Comparison of ENCODE assay signal across 1 cellular context in the genomic region with DNA sequence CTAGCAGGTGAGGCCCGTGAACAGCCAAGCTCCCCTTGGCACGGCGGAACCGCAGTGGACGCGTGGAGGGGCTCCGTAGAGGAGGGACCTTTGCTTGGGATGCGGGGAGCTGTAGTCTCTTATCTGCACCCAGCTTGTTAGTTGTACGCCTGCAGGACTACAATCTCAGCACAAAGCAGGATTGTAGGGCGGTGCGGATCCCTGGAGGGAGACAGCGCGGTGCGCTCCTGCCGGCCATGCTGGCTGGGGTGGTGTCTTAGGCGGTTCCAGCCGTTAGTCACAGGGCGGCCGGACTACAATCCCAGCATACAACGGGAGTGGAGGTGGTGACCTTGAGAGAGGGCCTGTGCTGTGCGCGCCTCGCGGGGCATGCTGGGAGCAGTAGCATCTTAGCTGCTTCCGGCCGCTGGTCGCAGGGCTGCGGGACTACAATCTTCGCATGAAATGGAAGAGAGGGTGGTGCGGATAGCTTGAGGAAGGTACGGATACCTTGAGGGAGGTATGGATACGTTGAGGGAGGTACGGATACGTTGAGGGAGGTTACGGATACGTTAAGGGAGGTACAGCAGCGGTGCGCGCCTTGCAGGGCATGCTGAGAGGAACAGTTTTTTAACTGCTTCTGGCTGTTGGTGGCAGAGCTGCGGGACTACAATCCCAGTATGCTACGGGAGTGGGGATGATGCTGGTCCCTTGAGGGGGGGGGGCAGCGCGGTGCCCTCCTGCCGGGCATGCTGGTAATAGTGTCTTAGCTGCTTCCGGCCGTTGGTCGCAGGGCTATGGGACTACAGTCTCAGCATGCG.
A peak's percentile ranks its signal among the peaks of the same experiment; 100 is the strongest.
TF ChIP-seq lines count a peak whose summit lies in the region.

No MANE protein-coding gene starts in this region.

TF ChIP-seq in K562, 482 proteins besides CTCF, POLR2A, EP300 and RAD21 (continued from another document and continues in another):
- TF ChIP-seq MTF1 (CRISPR knock-in tag; IDR thresholded peaks at IDR 0.05; ENCODE audit: borderline replicate concordance) (no peak), MTA3 (IDR thresholded peaks at IDR 0.05; ENCODE audit: borderline replicate concordance) (peak; percentile 9; the same call in 1 of the 2 replicates), XRCC4 (IDR thresholded peaks at IDR 0.05; ENCODE audit: extremely low read depth, insufficient read depth, insufficient read length) (no peak), NFATC3 (IDR thresholded peaks at IDR 0.05) (no peak), EP400 (IDR thresholded peaks at IDR 0.05) (peak; percentile 92), PHF8 (IDR thresholded peaks at IDR 0.05; ENCODE audit: borderline replicate concordance, low read length) (peak; percentile 95), NR2C1 (IDR thresholded peaks at IDR 0.05) (peak; percentile 96), NR2C1 (tag; IDR thresholded peaks at IDR 0.05) (peak; percentile 97), ARID3B (CRISPR knock-in tag; IDR thresholded peaks at IDR 0.05; ENCODE audit: borderline replicate concordance) (peak; percentile 25; the same call in 1 of the 2 replicates), SP2 (IDR thresholded peaks at IDR 0.05; ENCODE audit: extremely low read depth, low read depth, low read length, poor library complexity, severe bottlenecking) (no peak), SREBF1 (IDR thresholded peaks at IDR 0.05; ENCODE audit: borderline replicate concordance, low read depth, low read length) (no peak), MYC (IDR thresholded peaks at IDR 0.05; ENCODE audit: low read depth, low read length) (peak; percentile 79), MYC (CRISPR knock-in tag; IDR thresholded peaks at IDR 0.05; ENCODE audit: borderline replicate concordance, low read depth) (peak; percentile 75; the same call in 1 of the 2 replicates), TAF7 (tag; IDR thresholded peaks at IDR 0.05) (peak; percentile 67), RBM34 (IDR thresholded peaks at IDR 0.05; ENCODE audit: borderline replicate concordance, insufficient read depth, low read length) (no peak), ZNF217 (CRISPR knock-in tag; IDR thresholded peaks at IDR 0.05) (no peak), RBFOX2 (IDR thresholded peaks at IDR 0.05; ENCODE audit: low read depth, low read length) (peak; percentile 94), TRIM28 (IDR thresholded peaks at IDR 0.05) (no peak), HDAC1 (IDR thresholded peaks at IDR 0.05) (peak in 1 of 2 experiments; percentile 58; a peak in 2 of 4 replicates), ELF4 (CRISPR knock-in tag; IDR thresholded peaks at IDR 0.05) (peak; percentile 50; the same call in 1 of the 2 replicates), HNRNPUL1 (IDR thresholded peaks at IDR 0.05; ENCODE audit: low read length) (no peak), POLR2H (tag; IDR thresholded peaks at IDR 0.05; ENCODE audit: low read depth) (peak; percentile 3; the same call in 1 of the 2 replicates), ETV5 (CRISPR knock-in tag; IDR thresholded peaks at IDR 0.05; ENCODE audit: low read depth) (peak; percentile 51), POU5F1 (IDR thresholded peaks at IDR 0.05; ENCODE audit: borderline replicate concordance, low read depth, low read length, partially characterized antibody) (no peak), JUND (IDR thresholded peaks at IDR 0.05; ENCODE audit: borderline replicate concordance, low read depth, low read length) (peak; percentile 48; the same call in 1 of the 2 replicates), JUND (tag; IDR thresholded peaks at IDR 0.05; ENCODE audit: borderline replicate concordance, low read depth, low read length) (peak; percentile 53; the same call in 2 of the 3 replicates), XRCC5 (IDR thresholded peaks at IDR 0.05; ENCODE audit: low read depth, low read length) (0 out of 2 replicates have a peak, but pooled peaks have one; percentile 31), SUPT5H (IDR thresholded peaks at IDR 0.05) (peak; percentile 85), SIX5 (IDR thresholded peaks at IDR 0.05; ENCODE audit: borderline replicate concordance in 1 of 2, insufficient read depth in 1 of 2, low read depth in 1 of 2, low read length in 2 of 2) (peak; percentile 46 to 56; a peak in 3 of 4 replicates), YY1 (IDR thresholded peaks at IDR 0.05; ENCODE audit: borderline replicate concordance in 1 of 3, control insufficient read depth in 1 of 3, extremely low read depth in 1 of 3, insufficient read depth in 3 of 3, insufficient read length in 1 of 3, insufficient replicate concordance in 2 of 3, low read depth in 1 of 3, low read length in 2 of 3) (peak; percentile 55 to 92 (median 78)), ZNF316 (IDR thresholded peaks at IDR 0.05) (no peak), E2F1 (CRISPR knock-in tag; IDR thresholded peaks at IDR 0.05) (no peak), KDM1A (IDR thresholded peaks at IDR 0.05) (peak; percentile 37 to 41; a peak in 2 of 4 replicates), ZNF23 (CRISPR knock-in tag; IDR thresholded peaks at IDR 0.05) (no peak), FOXK2 (conservative IDR thresholded peaks at IDR 0.05 in 1 of 2, IDR thresholded peaks at IDR 0.05 in 1 of 2; ENCODE audit: low read depth in 2 of 2) (peak in 1 of 2 experiments; percentile 20; a peak in 1 of 4 replicates), TSC22D4 (tag; IDR thresholded peaks at IDR 0.05) (no peak), U2AF1 (optimal IDR thresholded peaks at IDR 0.05; ENCODE audit: low read depth, low read length) (no peak), ZNF143 (CRISPR knock-in tag; IDR thresholded peaks at IDR 0.05) (peak; percentile 91), DPF2 (IDR thresholded peaks at IDR 0.05) (no peak), CREB5 (CRISPR knock-in tag; IDR thresholded peaks at IDR 0.05) (no peak), ZNF655 (CRISPR knock-in tag; IDR thresholded peaks at IDR 0.05) (no peak), E2F4 (CRISPR knock-in tag; IDR thresholded peaks at IDR 0.05; ENCODE audit: low read depth) (no peak; the same call in 1 of the 2 replicates), ZKSCAN3 (CRISPR knock-in tag; IDR thresholded peaks at IDR 0.05) (no peak), CHD2 (IDR thresholded peaks at IDR 0.05; ENCODE audit: low read depth, low read length) (0 out of 2 replicates have a peak, but pooled peaks have one; percentile 13), ATF7 (IDR thresholded peaks at IDR 0.05) (peak; percentile 59), JUN (IDR thresholded peaks at IDR 0.05; ENCODE audit: borderline replicate concordance, low read depth, low read length) (0 out of 2 replicates have a peak, but pooled peaks have one; percentile 40), JUN (CRISPR knock-in tag; IDR thresholded peaks at IDR 0.05; ENCODE audit: borderline replicate concordance) (no peak), CREB1 (IDR thresholded peaks at IDR 0.05) (peak; percentile 45; the same call in 1 of the 2 replicates), CREB1 (CRISPR knock-in tag; IDR thresholded peaks at IDR 0.05) (no peak; the same call in 1 of the 2 replicates), ELF1 (tag; IDR thresholded peaks at IDR 0.05) (peak; percentile 71)
- TF ChIP-seq, protein P1, sequence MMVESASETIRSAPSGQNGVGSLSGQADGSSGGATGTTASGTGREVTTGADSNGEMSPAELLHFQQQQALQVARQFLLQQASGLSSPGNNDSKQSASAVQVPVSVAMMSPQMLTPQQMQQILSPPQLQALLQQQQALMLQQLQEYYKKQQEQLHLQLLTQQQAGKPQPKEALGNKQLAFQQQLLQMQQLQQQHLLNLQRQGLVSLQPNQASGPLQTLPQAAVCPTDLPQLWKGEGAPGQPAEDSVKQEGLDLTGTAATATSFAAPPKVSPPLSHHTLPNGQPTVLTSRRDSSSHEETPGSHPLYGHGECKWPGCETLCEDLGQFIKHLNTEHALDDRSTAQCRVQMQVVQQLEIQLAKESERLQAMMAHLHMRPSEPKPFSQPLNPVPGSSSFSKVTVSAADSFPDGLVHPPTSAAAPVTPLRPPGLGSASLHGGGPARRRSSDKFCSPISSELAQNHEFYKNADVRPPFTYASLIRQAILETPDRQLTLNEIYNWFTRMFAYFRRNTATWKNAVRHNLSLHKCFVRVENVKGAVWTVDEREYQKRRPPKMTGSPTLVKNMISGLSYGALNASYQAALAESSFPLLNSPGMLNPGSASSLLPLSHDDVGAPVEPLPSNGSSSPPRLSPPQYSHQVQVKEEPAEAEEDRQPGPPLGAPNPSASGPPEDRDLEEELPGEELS (CRISPR knock-in tag; IDR thresholded peaks at IDR 0.05; ENCODE audit: borderline replicate concordance): peak; percentile 33; the same call in 1 of the 2 replicates
- TF ChIP-seq, protein P2, sequence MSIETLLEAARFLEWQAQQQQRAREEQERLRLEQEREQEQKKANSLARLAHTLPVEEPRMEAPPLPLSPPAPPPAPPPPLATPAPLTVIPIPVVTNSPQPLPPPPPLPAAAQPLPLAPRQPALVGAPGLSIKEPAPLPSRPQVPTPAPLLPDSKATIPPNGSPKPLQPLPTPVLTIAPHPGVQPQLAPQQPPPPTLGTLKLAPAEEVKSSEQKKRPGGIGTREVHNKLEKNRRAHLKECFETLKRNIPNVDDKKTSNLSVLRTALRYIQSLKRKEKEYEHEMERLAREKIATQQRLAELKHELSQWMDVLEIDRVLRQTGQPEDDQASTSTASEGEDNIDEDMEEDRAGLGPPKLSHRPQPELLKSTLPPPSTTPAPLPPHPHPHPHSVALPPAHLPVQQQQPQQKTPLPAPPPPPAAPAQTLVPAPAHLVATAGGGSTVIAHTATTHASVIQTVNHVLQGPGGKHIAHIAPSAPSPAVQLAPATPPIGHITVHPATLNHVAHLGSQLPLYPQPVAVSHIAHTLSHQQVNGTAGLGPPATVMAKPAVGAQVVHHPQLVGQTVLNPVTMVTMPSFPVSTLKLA (conservative IDR thresholded peaks at IDR 0.05): peak; percentile 64 to 73; a peak in 3 of 4 replicates
- TF ChIP-seq, protein P3, sequence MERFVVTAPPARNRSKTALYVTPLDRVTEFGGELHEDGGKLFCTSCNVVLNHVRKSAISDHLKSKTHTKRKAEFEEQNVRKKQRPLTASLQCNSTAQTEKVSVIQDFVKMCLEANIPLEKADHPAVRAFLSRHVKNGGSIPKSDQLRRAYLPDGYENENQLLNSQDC (CRISPR knock-in tag; IDR thresholded peaks at IDR 0.05): no peak
- TF ChIP-seq, protein P4, sequence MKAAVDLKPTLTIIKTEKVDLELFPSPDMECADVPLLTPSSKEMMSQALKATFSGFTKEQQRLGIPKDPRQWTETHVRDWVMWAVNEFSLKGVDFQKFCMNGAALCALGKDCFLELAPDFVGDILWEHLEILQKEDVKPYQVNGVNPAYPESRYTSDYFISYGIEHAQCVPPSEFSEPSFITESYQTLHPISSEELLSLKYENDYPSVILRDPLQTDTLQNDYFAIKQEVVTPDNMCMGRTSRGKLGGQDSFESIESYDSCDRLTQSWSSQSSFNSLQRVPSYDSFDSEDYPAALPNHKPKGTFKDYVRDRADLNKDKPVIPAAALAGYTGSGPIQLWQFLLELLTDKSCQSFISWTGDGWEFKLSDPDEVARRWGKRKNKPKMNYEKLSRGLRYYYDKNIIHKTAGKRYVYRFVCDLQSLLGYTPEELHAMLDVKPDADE (conservative IDR thresholded peaks at IDR 0.05; ENCODE audit: control insufficient read depth, low read depth, low read length): peak; percentile 82
